12 cellular contexts compared by ENCODE assay signal in genomic region chr10:677038-677437, GRCh38.
"Had no signal": no experiment of that assay in that cellular context is flagged by ENCODE, and none has a peak within 500 bp of the region (broad histone marks: within the 10 kb centered on the region; RNA-seq: fewer than 3 reads in every experiment).

No MANE protein-coding gene starts in this region.

- H3K4me3 Mint-ChIP-seq: immature natural killer cell had no signal

- DNase-seq: activated CD8-positive, alpha-beta memory T cell treated with anti-CD3 and anti-CD28 coated beads, Interleukin-2, amount 50 U/mL, for 48 hours; activated naive CD4-positive, alpha-beta T cell treated with anti-CD3 and anti-CD28 coated beads, Interleukin-2, amount 50 U/mL, for 16 hours; amygdala; brain microvascular endothelial cell; cerebellar nuclear complex; dermis blood vessel endothelial cell; immature natural killer cell; stimulated activated CD4-positive, alpha-beta T cell treated with anti-CD3 and anti-CD28 coated beads, Interleukin-4, amount 100 ng/mL, for 1 hour; stimulated activated CD8-positive, alpha-beta memory T cell treated with anti-CD3 and anti-CD28 coated beads, Interleukin-4, amount 100 ng/mL, for 48 hours; stomach had no signal

- H3K36me3 ChIP-seq: brain microvascular endothelial cell, stomach had no signal

- H3K9me3 Mint-ChIP-seq: immature natural killer cell had no signal

- H3K4me3 ChIP-seq: stomach had no signal

- H3K36me3 Mint-ChIP-seq: immature natural killer cell had no signal

- ATAC-seq: activated CD4-positive, CD25-positive, alpha-beta regulatory T cell treated with anti-CD3 and anti-CD28 coated beads, Interleukin-2, amount 50 U/mL, for 24 hours; esophagus mucosa had no signal

- H3K27me3 ChIP-seq: brain microvascular endothelial cell, stomach had no signal

- H3K9me3 ChIP-seq: stomach had no signal

- H3K27ac ChIP-seq: brain microvascular endothelial cell had no signal

- H3K27ac Mint-ChIP-seq: immature natural killer cell had no signal
